Comparison of ENCODE assay signal across 35 cellular contexts in the genomic region with DNA sequence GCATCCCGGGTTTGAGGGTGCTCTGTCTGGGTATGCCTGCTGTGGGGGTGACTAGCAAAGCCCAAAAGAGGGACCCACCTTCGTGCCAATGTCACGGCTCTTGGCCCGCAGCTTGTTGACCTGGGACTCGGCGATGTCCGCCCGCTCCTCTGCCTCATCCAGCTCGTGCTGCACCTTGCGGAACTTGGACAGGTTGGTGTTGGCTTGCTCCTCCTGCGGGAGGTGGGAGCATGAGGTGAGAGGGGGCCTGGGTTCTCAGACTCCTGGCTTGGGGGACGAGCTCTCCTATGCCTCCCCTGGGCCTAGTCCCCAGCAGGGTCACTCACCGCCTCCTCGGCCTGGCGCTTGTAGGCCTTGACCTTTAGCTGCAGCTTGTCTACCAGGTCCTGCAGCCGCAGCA. TPM values are rescaled to one million over a fixed set of nuclear protein-coding genes. Genes with fewer than 3 reads are reported as not detected.
"Had no signal": no experiment of that assay in that cellular context is flagged by ENCODE, and none has a peak within 500 bp of the region (broad histone marks: within the 10 kb centered on the region; RNA-seq: fewer than 3 reads in every experiment).

No MANE protein-coding gene starts in this region.

- H3K4me1 ChIP-seq: esophagus squamous epithelium, neural progenitor cell, psoas muscle, tibial artery had no signal

- H3K36me3 ChIP-seq: esophagus squamous epithelium, neural progenitor cell, ovary, tibial artery had no signal

- H2AFZ ChIP-seq: neural progenitor cell had no signal

- H3K9ac ChIP-seq: neural progenitor cell had no signal

- H3K27ac ChIP-seq: esophagus squamous epithelium, neural progenitor cell, ovary, psoas muscle, tibial artery had no signal

- FAIRE-seq: endometrium, islet of Langerhans had no signal

- H3K9me3 ChIP-seq: esophagus squamous epithelium, mucosa of descending colon, ovary, psoas muscle, testis, tibial artery had no signal

- ATAC-seq: effector memory CD8-positive, alpha-beta T cell; left colon; mucosa of descending colon; natural killer cell treated with Interleukin-12 subunit alpha and Interleukin-12 subunit beta and Interleukin-15 and Interleukin-18, amount 100 ng/mL, for 72 hours; psoas muscle; sciatic nerve; stimulated activated memory B cell treated with anti-CD40 and anti-IgM and Interleukin-4, amounts not matched to agents 10 μg/mL and 1 μg/mL and 100 μg/mL, for 72 hours; stimulated activated naive CD8-positive, alpha-beta T cell treated with anti-CD3 and anti-CD28 coated beads, Interleukin-15, Interleukin-2, amounts not matched to agents 100 U/mL and 50 U/mL, for 24 hours had no signal

- H3K4me3 ChIP-seq: esophagus squamous epithelium, lung, mucosa of descending colon, neural progenitor cell, ovary, psoas muscle, testis, tibial artery had no signal

- DNase-seq: caudate nucleus; cerebellar nuclear complex; cortex of kidney; effector memory CD8-positive, alpha-beta T cell; erythroblast; esophagus squamous epithelium; foreskin melanocyte; head of caudate nucleus; hippocampal formation; left colon; mucosa of descending colon; naive B cell; nucleus accumbens; ovary; psoas muscle; stimulated activated CD4-positive, alpha-beta T cell treated with anti-CD3 and anti-CD28 coated beads, Interleukin-4, amount 100 ng/mL, for 4 hours; stimulated activated naive CD8-positive, alpha-beta T cell treated with anti-CD3 and anti-CD28 coated beads, Interleukin-15, Interleukin-2, amounts not matched to agents 100 U/mL and 50 U/mL, for 24 hours; substantia nigra; tibial artery had no signal

- H3K27me3 ChIP-seq: neural progenitor cell, ovary, testis had no signal

- H3K4me2 ChIP-seq: neural progenitor cell had no signal

RNA-seq across cellular contexts. Expression of a gene that starts 5.6 kb away (rescaled TPM):
- total RNA-seq: dermis microvascular lymphatic vessel endothelial cell, esophagus squamous epithelium, glomerular endothelial cell, kidney epithelial cell, left colon, mesothelial cell of epicardium, renal cortical epithelial cell, sciatic nerve had no signal
- polyA plus RNA-seq: urinary bladder had no signal

RNA-seq across cellular contexts. Expression of a gene that starts 21.8 kb away (rescaled TPM):
- total RNA-seq: dermis microvascular lymphatic vessel endothelial cell; esophagus squamous epithelium; glomerular endothelial cell; kidney epithelial cell; left colon; mesothelial cell of epicardium; natural killer cell treated with Interleukin-12 subunit alpha and Interleukin-12 subunit beta and Interleukin-15 and Interleukin-18, amount 100 ng/mL, for 72 hours; renal cortical epithelial cell had no signal
- polyA plus RNA-seq: urinary bladder had no signal

RNA-seq across cellular contexts. Expression of a gene that starts 36.8 kb away (rescaled TPM):
- total RNA-seq: dermis microvascular lymphatic vessel endothelial cell; esophagus squamous epithelium; glomerular endothelial cell; kidney epithelial cell; mesothelial cell of epicardium; natural killer cell treated with Interleukin-12 subunit alpha and Interleukin-12 subunit beta and Interleukin-15 and Interleukin-18, amount 100 ng/mL, for 72 hours; psoas muscle; renal cortical epithelial cell had no signal

RNA-seq across cellular contexts. Expression of a gene that starts 41.1 kb away (rescaled TPM):
- total RNA-seq: dermis microvascular lymphatic vessel endothelial cell; esophagus squamous epithelium; glomerular endothelial cell; kidney epithelial cell; left colon; liver; lung; mesothelial cell of epicardium; mucosa of descending colon; natural killer cell treated with Interleukin-12 subunit alpha and Interleukin-12 subunit beta and Interleukin-15 and Interleukin-18, amount 100 ng/mL, for 72 hours; ovary; psoas muscle; renal cortical epithelial cell; sciatic nerve; skeletal muscle tissue; urinary bladder had no signal
- polyA plus RNA-seq: liver, lung, ovary, urinary bladder had no signal

RNA-seq across cellular contexts. Expression of a gene that starts 48.7 kb away (rescaled TPM):
- total RNA-seq: dermis microvascular lymphatic vessel endothelial cell; natural killer cell treated with Interleukin-12 subunit alpha and Interleukin-12 subunit beta and Interleukin-15 and Interleukin-18, amount 100 ng/mL, for 72 hours had no signal
